9 cellular contexts compared by ENCODE assay signal in the genomic region with DNA sequence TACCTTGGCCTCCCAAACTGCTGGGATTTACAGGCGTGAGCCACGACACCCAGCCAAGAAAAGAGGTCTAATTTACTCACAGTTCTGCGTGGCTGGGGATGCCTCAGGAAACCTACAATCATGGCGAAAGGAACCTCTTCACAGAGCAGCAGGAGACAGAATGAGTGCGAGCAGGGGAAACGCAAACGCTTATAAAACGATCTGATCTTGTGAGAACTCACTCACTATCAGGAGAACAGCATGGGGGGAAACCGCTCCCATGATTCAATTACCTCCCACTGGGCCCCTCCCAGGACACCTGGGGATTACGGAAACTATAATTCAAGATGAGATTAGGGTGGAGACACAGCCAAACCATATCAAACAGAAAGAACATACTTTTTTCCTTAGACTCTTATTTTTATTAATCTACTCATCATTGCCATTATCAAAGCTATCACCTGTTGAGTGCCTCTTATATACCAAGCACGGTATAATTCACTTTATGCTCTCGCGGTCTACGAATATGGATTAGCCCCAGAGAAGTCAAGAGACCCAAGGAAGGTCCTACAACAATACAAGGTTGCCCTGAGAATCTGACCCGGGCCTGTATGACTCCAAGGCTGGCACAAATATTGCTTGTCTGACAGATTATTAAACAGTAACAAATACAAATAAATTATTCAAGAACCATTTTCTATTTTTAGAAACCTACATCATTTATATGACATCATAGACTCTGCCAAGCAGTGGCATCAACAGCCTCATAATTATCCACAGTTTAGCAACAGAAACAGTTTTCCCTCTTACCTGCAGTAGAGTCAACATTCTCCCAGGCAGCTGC. TPM values are rescaled to one million over a fixed set of nuclear protein-coding genes. Genes with fewer than 3 reads are reported as not detected.
DNase-seq lines count a peak whose midpoint lies in the region; ATAC-seq and TF ChIP-seq lines count a peak whose summit lies in the region.
"Had no signal": no experiment of that assay in that cellular context is flagged by ENCODE, and none has a peak within 500 bp of the region (broad histone marks: within the 10 kb centered on the region; RNA-seq: fewer than 3 reads in every experiment).

No MANE protein-coding gene starts in this region.

- H3K27me3 ChIP-seq in Caco-2 (replicated peaks; ENCODE audit: control insufficient read depth, insufficient read depth, low read length) (no peaks in the 10 kb centered on the region), Karpas-422 (ENCODE audit: low read length) (no peaks in the 10 kb centered on the region)
- H3K27me3 ChIP-seq: hepatocyte had no signal

- no peak overlapping the region for H3K9ac ChIP-seq in Karpas-422 (ENCODE audit: low read length)

- TF ChIP-seq CTCF in Caco-2 (IDR thresholded peaks at IDR 0.05; ENCODE audit: insufficient read depth in 1 of 2, low read depth in 1 of 2, low read length in 1 of 2, severe bottlenecking in 1 of 2, unreplicated experiment in 1 of 2), result no peak
- no peak for TF ChIP-seq CTCF in endothelial cell (IDR thresholded peaks at IDR 0.05; ENCODE audit: unreplicated experiment)

- H3K27me3 Mint-ChIP-seq in Caco-2 (ENCODE audit: insufficient read depth, unreplicated experiment) (no peaks in the 10 kb centered on the region), endothelial cell (ENCODE audit: unreplicated experiment) (peaks cover 1% of the 10 kb centered on the region)

- peak overlapping the region; percentile 12 for H3K4me2 ChIP-seq in Karpas-422 (ENCODE audit: low read depth, low read length, poor library complexity, severe bottlenecking)
- H3K4me2 ChIP-seq: hepatocyte had no signal

- POLR2A ChIA-PET in Caco-2 (lab: Charles Lee), result no interaction called here

- H3K27ac Mint-ChIP-seq in Caco-2 (ENCODE audit: unreplicated experiment) (no peak overlapping the region), endothelial cell (ENCODE audit: unreplicated experiment) (peak overlapping the region; percentile 67)

- CTCF ChIA-PET in Caco-2 (lab: Charles Lee), result no interaction called here

- no peak for DNase-seq in Caco-2
- no peak for DNase-seq in Karpas-422
- DNase-seq in endothelial cell (ENCODE audit: low spot score), result no peak
- no peak for DNase-seq in NCI-H1694 treated with DMSO at 0.1 percent for 48 hours (lab: John Stamatoyannopoulos, UW)
- no peak for DNase-seq in effector CD4-positive, alpha-beta T cell
- DNase-seq: amniotic stem cell, DMS53 had no signal

- TSS peak; percentile 36 for BruUV-seq in Caco-2 (replicated peaks; lab: Mats Ljungman, UMichigan)

- H4K20me1 ChIP-seq in Karpas-422 (ENCODE audit: insufficient read depth, low read depth, low read length), result peaks cover 16% of the 10 kb centered on the region

- H3K27ac ChIP-seq in Karpas-422 (ENCODE audit: low read length), result no peak overlapping the region
- H3K27ac ChIP-seq: hepatocyte had no signal

- no peak for ATAC-seq in GM19463 (IDR thresholded peaks at IDR 0.05; ENCODE audit: unreplicated experiment)

- peak overlapping the region; percentile 99 for H3K4me3 Mint-ChIP-seq in Caco-2 (ENCODE audit: unreplicated experiment)
- peak overlapping the region; percentile 62 for H3K4me3 Mint-ChIP-seq in endothelial cell (ENCODE audit: unreplicated experiment)

- intact Hi-C loops in Caco-2 (cut with micrococcal nuclease; ENCODE audit: unreplicated experiment), result no loop called here

- no peak overlapping the region for H2AFZ ChIP-seq in Karpas-422 (ENCODE audit: low read length)
- H2AFZ ChIP-seq: hepatocyte had no signal

- no peaks in the 10 kb centered on the region for H3K9me2 ChIP-seq in Karpas-422 (replicated peaks; ENCODE audit: insufficient read depth, low read length)

- H3K9me3 Mint-ChIP-seq in Caco-2 (ENCODE audit: unreplicated experiment), result no peaks in the 10 kb centered on the region
- peaks cover 3% of the 10 kb centered on the region for H3K9me3 Mint-ChIP-seq in endothelial cell (ENCODE audit: unreplicated experiment)

- no peaks in the 10 kb centered on the region for H3K4me1 ChIP-seq in Caco-2
- peaks cover 25% of the 10 kb centered on the region for H3K4me1 ChIP-seq in Karpas-422 (ENCODE audit: low read length)

- H3K4me1 Mint-ChIP-seq in Caco-2 (ENCODE audit: low read depth, unreplicated experiment) (no peaks in the 10 kb centered on the region), endothelial cell (ENCODE audit: unreplicated experiment) (peaks cover 8% of the 10 kb centered on the region)

- H3K36me3 ChIP-seq in Caco-2 (ENCODE audit: control insufficient read depth, insufficient read depth, low read length), result 0 out of 2 replicates have a peak, but pooled peaks cover 3% of the 10 kb centered on the region
- H3K36me3 ChIP-seq in Karpas-422 (ENCODE audit: insufficient read depth, low read length), result peaks cover 36% of the 10 kb centered on the region

- no peaks in the 10 kb centered on the region for H3K9me3 ChIP-seq in Caco-2
- H3K9me3 ChIP-seq in Karpas-422 (ENCODE audit: low read length), result no peaks in the 10 kb centered on the region

- H3K4me3 ChIP-seq in Caco-2 (ENCODE audit: low read depth, low read length) (no peak overlapping the region), Karpas-422 (ENCODE audit: low read length) (no peak overlapping the region)
- H3K4me3 ChIP-seq: hepatocyte had no signal

- H3K79me2 ChIP-seq in Karpas-422 (ENCODE audit: low read length), result peaks cover 67% of the 10 kb centered on the region

- H3K36me3 Mint-ChIP-seq in Caco-2 (ENCODE audit: insufficient read depth, unreplicated experiment) (peaks cover 56% of the 10 kb centered on the region), endothelial cell (ENCODE audit: low read depth, unreplicated experiment) (peaks cover 13% of the 10 kb centered on the region)

RNA-seq across cellular contexts. Expression of gene POLR3K, which starts 2.4 kb away (rescaled TPM):
- 29.3 and 32.4 TPM in 2 replicates for total RNA-seq in Caco-2 (2022)
- total RNA-seq in Karpas-422 (2014; rRNA removed; shearing (Covaris generic); ENCODE audit: low replicate concordance), result 11.9 and 25.7 TPM in 2 replicates
- total RNA-seq in endothelial cell (ENCODE audit: unreplicated experiment), result 11.9 TPM

RNA-seq across cellular contexts. Expression of gene SNRNP25, which starts 2.6 kb away (rescaled TPM):
- total RNA-seq in Caco-2 (2022) (57.1 and 60.7 TPM in 2 replicates), endothelial cell (ENCODE audit: unreplicated experiment) (30.6 TPM)
- 21.8 and 50.3 TPM in 2 replicates for total RNA-seq in Karpas-422 (2014; rRNA removed; shearing (Covaris generic); ENCODE audit: low replicate concordance)

RNA-seq across cellular contexts. Expression of gene RHBDF1, which starts 21.5 kb away (rescaled TPM):
- total RNA-seq in Caco-2 (2022), result 62.3 and 65.8 TPM in 2 replicates
- 0.43 TPM in 1 of 2 replicates, not detected in the other for total RNA-seq in Karpas-422 (2014; rRNA removed; shearing (Covaris generic); ENCODE audit: low replicate concordance)
- 60.7 TPM for total RNA-seq in endothelial cell (ENCODE audit: unreplicated experiment)

RNA-seq across cellular contexts. Expression of gene MPG, which starts 27.0 kb away (rescaled TPM):
- total RNA-seq in Caco-2 (2022) (39.1 and 41.1 TPM in 2 replicates), endothelial cell (ENCODE audit: unreplicated experiment) (38.6 TPM)
- total RNA-seq in Karpas-422 (2014; rRNA removed; shearing (Covaris generic); ENCODE audit: low replicate concordance), result 182 and 298 TPM in 2 replicates

Comparison
In these comparisons a context has a peak if more than half of its experiments do, and no peak if none do; other contexts are left out.
1. RNA of gene RHBDF1, which starts 21.5 kb away (total RNA-seq): 62.3 to 65.8 TPM in Caco-2 and 60.7 TPM in endothelial cell (single experiment); 0.43 TPM in Karpas-422; every median in the first group is over 10 times any median in the second.